In the genomic region with DNA sequence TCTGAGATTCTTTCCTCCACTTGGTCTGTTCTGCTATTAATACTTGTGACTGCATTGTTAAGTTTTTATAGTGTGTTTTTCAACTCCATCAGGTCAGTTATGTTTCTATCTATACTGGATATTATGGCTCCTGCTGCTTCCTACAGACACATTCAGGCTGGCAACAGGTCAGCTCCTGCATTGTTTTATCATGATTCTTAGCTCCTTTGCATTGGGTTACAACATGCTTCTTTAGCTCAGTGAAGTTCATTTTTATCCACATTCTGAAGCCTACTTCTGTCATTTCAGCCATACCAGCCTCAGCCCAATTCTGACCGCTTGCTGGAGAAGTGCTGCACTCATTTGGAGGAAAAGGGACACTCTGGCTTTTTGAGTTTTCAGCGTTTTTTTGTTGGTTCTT, we compare ENCODE assay signal across 24 cellular contexts. TPM values are rescaled to one million over a fixed set of nuclear protein-coding genes. Genes with fewer than 3 reads are reported as not detected.
DNase-seq lines count a peak whose midpoint lies in the region; ATAC-seq and TF ChIP-seq lines count a peak whose summit lies in the region.
"Had no signal": no experiment of that assay in that cellular context is flagged by ENCODE, and none has a peak within 500 bp of the region (broad histone marks: within the 10 kb centered on the region; RNA-seq: fewer than 3 reads in every experiment).

No MANE protein-coding gene starts in this region.

- H3K9me3 Mint-ChIP-seq in natural killer cell treated with Interleukin-12 subunit alpha and Interleukin-12 subunit beta and Interleukin-15 and Interleukin-18, amount 100 ng/mL, for 72 hours, result peaks cover 8% of the 10 kb centered on the region
- peaks cover 7 to 13% (median 9%) of the 10 kb centered on the region in 3 donors for H3K9me3 Mint-ChIP-seq in T-cell
- peaks cover 12% of the 10 kb centered on the region for H3K9me3 Mint-ChIP-seq in T-helper 2 cell treated with Interferon-gamma antibody and Interleukin-4, amounts not matched to agents 5 μg/mL and 100 μg/mL, for 36 hours

- DNase-seq in AG04449 (ENCODE audit: low read depth, low spot score) (peak; percentile 19), M059J (ENCODE audit: low read depth) (peak; percentile 25), cardiac fibroblast (ENCODE audit: low read depth in 2 of 2) (peak; percentile 34 to 51), foreskin fibroblast (peak; percentile 39 to 77), T-cell (no peak), OCI-M2 (lab: John Stamatoyannopoulos, UW; ENCODE audit: unreplicated experiment) (no peak)
- DNase-seq in natural killer cell treated with Interleukin-12 subunit alpha and Interleukin-12 subunit beta and Interleukin-15 and Interleukin-18, amount 100 ng/mL, for 72 hours (ENCODE audit: low spot score), result no peak
- no peak for DNase-seq in T-helper 2 cell treated with Interferon-gamma antibody and Interleukin-4, amounts not matched to agents 5 μg/mL and 100 μg/mL, for 36 hours (ENCODE audit: low spot score)
- DNase-seq: activated naive CD4-positive, alpha-beta T cell treated with anti-CD3 and anti-CD28 coated beads, Interleukin-2, amount 10 ng/mL, durations not matched to agents 7 days and 5 days; anterior cingulate cortex; COR-L47; DND-41; effector memory CD4-positive, alpha-beta T cell; heart right ventricle; KG1; left lung; midbrain; natural killer cell; NCI-H1048; NCI-H2029; PC-3; posterior cingulate gyrus; SHP77 treated with DMSO at 0.1 percent for 48 hours; upper lobe of right lung had no signal

- POLR2A ChIA-PET in AG04449 (lab: Yijun Ruan, JAX) (no interaction called here), T-cell (lab: Charles Lee) (no interaction called here)

- H3K4me3 ChIP-seq in AG04449 (ENCODE audit: low read depth, low read length), result no peak overlapping the region
- H3K4me3 ChIP-seq in cardiac fibroblast (replicated peaks in 1 of 2; ENCODE audit: low read depth in 2 of 2, low read length in 2 of 2), result no peak overlapping the region
- no peak overlapping the region for H3K4me3 ChIP-seq in foreskin fibroblast (ENCODE audit: low read depth in 1 of 2, low read length in 2 of 2)
- H3K4me3 ChIP-seq: heart right ventricle, left lung, upper lobe of right lung had no signal

- ATAC-seq in natural killer cell treated with Interleukin-12 subunit alpha and Interleukin-12 subunit beta and Interleukin-15 and Interleukin-18, amount 100 ng/mL, for 72 hours, result no peak
- ATAC-seq in T-cell (replicated peaks in 1 of 4), result no peak
- ATAC-seq: heart right ventricle, natural killer cell, upper lobe of right lung had no signal

- CTCF ChIA-PET in AG04449 (lab: Yijun Ruan, JAX) (no interaction called here), T-cell (lab: Charles Lee) (no interaction called here)

- peaks cover 29% of the 10 kb centered on the region for H3K36me3 Mint-ChIP-seq in natural killer cell treated with Interleukin-12 subunit alpha and Interleukin-12 subunit beta and Interleukin-15 and Interleukin-18, amount 100 ng/mL, for 72 hours
- H3K36me3 Mint-ChIP-seq in T-cell, result no peaks in the 10 kb centered on the region
- H3K36me3 Mint-ChIP-seq in T-helper 2 cell treated with Interferon-gamma antibody and Interleukin-4, amounts not matched to agents 5 μg/mL and 100 μg/mL, for 36 hours (ENCODE audit: low read depth), result no peaks in the 10 kb centered on the region
- H3K36me3 Mint-ChIP-seq: activated naive CD4-positive, alpha-beta T cell treated with anti-CD3 and anti-CD28 coated beads, Interleukin-2, amount 10 ng/mL, durations not matched to agents 7 days and 5 days had no signal

- H3K4me3 Mint-ChIP-seq in natural killer cell treated with Interleukin-12 subunit alpha and Interleukin-12 subunit beta and Interleukin-15 and Interleukin-18, amount 100 ng/mL, for 72 hours, result no peak overlapping the region
- H3K4me3 Mint-ChIP-seq in T-cell, result no peak overlapping the region
- no peak overlapping the region for H3K4me3 Mint-ChIP-seq in T-helper 2 cell treated with Interferon-gamma antibody and Interleukin-4, amounts not matched to agents 5 μg/mL and 100 μg/mL, for 36 hours
- H3K4me3 Mint-ChIP-seq: activated naive CD4-positive, alpha-beta T cell treated with anti-CD3 and anti-CD28 coated beads, Interleukin-2, amount 10 ng/mL, durations not matched to agents 7 days and 5 days; natural killer cell had no signal

- H3K4me1 Mint-ChIP-seq in natural killer cell treated with Interleukin-12 subunit alpha and Interleukin-12 subunit beta and Interleukin-15 and Interleukin-18, amount 100 ng/mL, for 72 hours (ENCODE audit: low read depth in 2 of 2), result no peaks in the 10 kb centered on the region
- no peaks in the 10 kb centered on the region for H3K4me1 Mint-ChIP-seq in T-cell
- no peaks in the 10 kb centered on the region for H3K4me1 Mint-ChIP-seq in T-helper 2 cell treated with Interferon-gamma antibody and Interleukin-4, amounts not matched to agents 5 μg/mL and 100 μg/mL, for 36 hours (ENCODE audit: low read depth)
- H3K4me1 Mint-ChIP-seq: activated naive CD4-positive, alpha-beta T cell treated with anti-CD3 and anti-CD28 coated beads, Interleukin-2, amount 10 ng/mL, durations not matched to agents 7 days and 5 days; natural killer cell had no signal

- TF ChIP-seq CTCF in AG04449 (IDR thresholded peaks at IDR 0.05; ENCODE audit: insufficient read depth, low read length, missing control alignments), result no peak
- TF ChIP-seq CTCF in cardiac fibroblast (IDR thresholded peaks at IDR 0.05; ENCODE audit: low read depth, low read length), result no peak
- TF ChIP-seq CTCF in foreskin fibroblast (IDR thresholded peaks at IDR 0.05; ENCODE audit: low read depth, low read length), result no peak

- no peak overlapping the region for H3K27ac Mint-ChIP-seq in natural killer cell treated with Interleukin-12 subunit alpha and Interleukin-12 subunit beta and Interleukin-15 and Interleukin-18, amount 100 ng/mL, for 72 hours
- no peak overlapping the region for H3K27ac Mint-ChIP-seq in T-cell
- H3K27ac Mint-ChIP-seq in T-helper 2 cell treated with Interferon-gamma antibody and Interleukin-4, amounts not matched to agents 5 μg/mL and 100 μg/mL, for 36 hours, result no peak overlapping the region
- H3K27ac Mint-ChIP-seq: activated naive CD4-positive, alpha-beta T cell treated with anti-CD3 and anti-CD28 coated beads, Interleukin-2, amount 10 ng/mL, durations not matched to agents 7 days and 5 days; natural killer cell had no signal

- peaks cover 20 to 34% of the 10 kb centered on the region in 2 donors for H3K27me3 Mint-ChIP-seq in natural killer cell treated with Interleukin-12 subunit alpha and Interleukin-12 subunit beta and Interleukin-15 and Interleukin-18, amount 100 ng/mL, for 72 hours
- peaks cover 5 to 17% of the 10 kb centered on the region in 2 donors for H3K27me3 Mint-ChIP-seq in T-cell
- H3K27me3 Mint-ChIP-seq in T-helper 2 cell treated with Interferon-gamma antibody and Interleukin-4, amounts not matched to agents 5 μg/mL and 100 μg/mL, for 36 hours (ENCODE audit: low read depth), result peaks cover 11% of the 10 kb centered on the region

RNA-seq across cellular contexts. Expression of a gene that starts 37.3 kb away (rescaled TPM):
- total RNA-seq in M059J (2014; rRNA removed; shearing (Covaris generic)), result 76.5 and 131 TPM in 2 replicates
- total RNA-seq in natural killer cell treated with Interleukin-12 subunit alpha and Interleukin-12 subunit beta and Interleukin-15 and Interleukin-18, amount 100 ng/mL, for 72 hours, result not detected
- total RNA-seq in T-cell, result 1 to 10 TPM in 1 of 5 donors, under 1 TPM in 2, not detected in 2; 0.29 to 1.0 (median 0.66) TPM

Comparison
In these comparisons a context has a peak if more than half of its experiments do, and no peak if none do; other contexts are left out.
1. DNase-seq: peak in AG04449 (single experiment), M059J (single experiment), cardiac fibroblast (2 of 2) and foreskin fibroblast (2 of 2); none in natural killer cell treated with Interleukin-12 subunit alpha and Interleukin-12 subunit beta and Interleukin-15 and Interleukin-18, amount 100 ng/mL, for 72 hours (single experiment), T-cell (0 of 34), T-helper 2 cell treated with Interferon-gamma antibody and Interleukin-4, amounts not matched to agents 5 μg/mL and 100 μg/mL, for 36 hours (single experiment) and OCI-M2 (single experiment).
2. RNA of a gene that starts 37.3 kb away (total RNA-seq): 76.5 to 131 TPM in M059J; 0.29 to 1.0 TPM in T-cell and not detected in natural killer cell treated with Interleukin-12 subunit alpha and Interleukin-12 subunit beta and Interleukin-15 and Interleukin-18, amount 100 ng/mL, for 72 hours; every median in the first group is over 10 times any median in the second.